ENCODE assay signal across 8 cellular contexts in genomic region chr2:64646007-64646880, GRCh38. TPM values are rescaled to one million over a fixed set of nuclear protein-coding genes. Genes with fewer than 3 reads are reported as not detected.
A peak's percentile ranks its signal among the peaks of the same experiment; 100 is the strongest.
DNase-seq lines count a peak whose midpoint lies in the region; ATAC-seq and TF ChIP-seq lines count a peak whose summit lies in the region.

No MANE protein-coding gene starts in this region.

- 10 to 16% (median 11%) methylated on average over 9 of the region's 9 CpGs for WGBS in spleen, 5 donors

- no peak for TF ChIP-seq POLR2A in spleen (IDR thresholded peaks at IDR 0.05)

- H3K9me3 ChIP-seq in ascending aorta (no peaks in the 10 kb centered on the region), iPS-18a (ENCODE audit: control insufficient read depth, low read depth, low read length) (no peaks in the 10 kb centered on the region), spleen (no peaks in the 10 kb centered on the region)

- no peak overlapping the region for H3K27ac ChIP-seq in ascending aorta
- no peak overlapping the region for H3K27ac ChIP-seq in iPS-18a (ENCODE audit: low read length)
- peak overlapping the region in 7 of 8 donors; percentile 90 to 100 (median 92) for H3K27ac ChIP-seq in spleen

- ATAC-seq in HG03095 (IDR thresholded peaks at IDR 0.05; ENCODE audit: unreplicated experiment) = no peak
- no peak for ATAC-seq in HG03175 (IDR thresholded peaks at IDR 0.05; ENCODE audit: unreplicated experiment)

- DNase-seq in GM03348 (ENCODE audit: low spot score) = peak; percentile 64
- peak; percentile 32 for DNase-seq in NCI-H146 treated with DMSO at 0.1 percent for 48 hours (lab: John Stamatoyannopoulos, UW; ENCODE audit: unreplicated experiment)
- DNase-seq in T1000 (lab: John Stamatoyannopoulos, UW) = peak; percentile 46
- DNase-seq in ascending aorta (ENCODE audit: low spot score in 2 of 2) = peak in 1 of 2 donors; percentile 91
- DNase-seq in spleen = peak; percentile 95

- intact Hi-C loops in ascending aorta (cut with DNase I) (loop anchor here (1.0 kb wide), 1 partner anchor 219 kb away; no protein-coding TSS in a partner anchor), spleen (cut with DNase I; ENCODE audit: low total_unique reads) (loop anchor here (5.0 kb wide), 1 partner anchor 216 kb away; no protein-coding TSS in a partner anchor)

- peak overlapping the region; percentile 60 to 62 for H3K4me3 ChIP-seq in ascending aorta
- peak overlapping the region; percentile 14 for H3K4me3 ChIP-seq in iPS-18a (ENCODE audit: low read length)
- peak overlapping the region in 1 of 8 donors; percentile 68 for H3K4me3 ChIP-seq in spleen

- H3K4me1 ChIP-seq in ascending aorta = peaks cover 0 to 31% of the 10 kb centered on the region in 2 donors
- H3K4me1 ChIP-seq in iPS-18a (ENCODE audit: control insufficient read depth, low read depth, low read length) = peaks cover 27% of the 10 kb centered on the region
- H3K4me1 ChIP-seq in spleen = peaks cover 65 to 100% (median 97%) of the 10 kb centered on the region in 6 donors

- H3K27me3 ChIP-seq in ascending aorta (no peaks in the 10 kb centered on the region), iPS-18a (ENCODE audit: control insufficient read depth, insufficient read depth, low read length) (peaks cover 56% of the 10 kb centered on the region), spleen (replicated peaks in 1 of 7) (no peaks in the 10 kb centered on the region)

- H3K36me3 ChIP-seq in ascending aorta (no peaks in the 10 kb centered on the region), iPS-18a (ENCODE audit: control insufficient read depth, low read depth, low read length) (no peaks in the 10 kb centered on the region), spleen (peaks cover 0 to 4% (median 0%) of the 10 kb centered on the region in 6 donors)

- TF ChIP-seq CTCF in ascending aorta (IDR thresholded peaks at IDR 0.05) = peak; percentile 71 to 92 (median 92)
- TF ChIP-seq CTCF in spleen (IDR thresholded peaks at IDR 0.05 in 8 of 11, conservative IDR thresholded peaks at IDR 0.05 in 3 of 11) = peak; percentile 56 to 94 (median 87)

- no peak overlapping the region for H3K9ac ChIP-seq in iPS-18a (ENCODE audit: low read length)

RNA-seq across cellular contexts. Expression of gene SERTAD2, which starts 7.5 kb away (rescaled TPM):
- total RNA-seq in ascending aorta (8.7 TPM), spleen (10 to 100 TPM; 31.2 to 61.4 (median 43.3) TPM)
- 10 to 100 TPM; 10.4 to 16.9 (median 13.6) TPM for polyA plus RNA-seq in spleen

Comparison
In these comparisons a context has a peak if more than half of its experiments do, and no peak if none do; other contexts are left out.
1. H3K27ac ChIP-seq: peak in spleen (7 of 8); none in ascending aorta (0 of 2) and iPS-18a (single experiment).